In the genomic region with DNA sequence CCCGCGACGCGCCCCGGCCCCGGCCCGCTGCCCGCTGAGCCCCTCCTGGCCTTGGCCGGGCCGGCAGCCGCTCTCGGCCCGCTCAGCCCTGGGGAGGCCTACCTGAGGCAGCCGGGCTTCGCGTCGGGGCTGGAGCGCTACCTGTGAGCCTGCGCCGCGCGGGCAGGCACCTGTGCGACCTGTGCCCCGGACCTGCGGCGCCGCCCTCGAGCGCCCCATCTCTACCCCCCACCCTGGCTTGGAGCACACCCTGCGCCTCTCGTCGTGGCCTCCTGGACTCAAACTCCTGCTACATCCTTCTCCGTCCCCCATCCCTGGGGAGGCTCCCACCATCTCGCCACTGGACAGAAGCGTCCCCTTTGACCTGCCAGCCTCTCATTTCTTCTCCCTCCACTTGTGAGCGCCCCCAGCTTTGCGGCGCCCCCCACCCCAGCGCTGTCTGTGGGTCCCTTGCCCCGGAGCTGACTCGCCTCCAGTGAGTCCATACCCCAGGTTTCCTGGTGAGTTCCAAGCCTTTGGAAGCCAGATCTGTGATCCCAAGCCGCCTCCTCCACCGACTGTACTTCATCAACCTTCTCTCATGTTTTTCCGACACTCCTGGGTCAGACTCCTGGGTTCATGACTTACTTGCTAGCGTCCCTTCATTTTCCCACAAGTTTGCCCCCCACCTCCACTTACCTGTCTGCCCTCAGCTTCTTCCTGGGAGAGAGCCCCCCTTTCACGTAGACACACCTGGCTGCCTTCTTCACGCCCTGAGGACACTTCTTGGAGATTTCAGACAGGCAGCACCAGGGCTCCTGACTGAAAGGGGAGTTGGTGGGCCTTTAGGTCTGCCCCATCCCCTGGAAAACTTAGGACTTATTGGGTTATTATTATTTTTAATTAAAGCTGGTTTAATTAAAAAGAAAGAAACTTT, we compare ENCODE assay signal across 1 cellular context.
TF ChIP-seq lines count a peak whose summit lies in the region.

No MANE protein-coding gene starts in this region.

TF ChIP-seq in IMR-90, 13 proteins besides CTCF, POLR2A, EP300 and RAD21:
- TF ChIP-seq ELK1 (IDR thresholded peaks at IDR 0.05; ENCODE audit: borderline replicate concordance, low read depth, low read length) = no peak
- TF ChIP-seq CEBPB (IDR thresholded peaks at IDR 0.05; ENCODE audit: low read depth, low read length) = no peak
- no peak for TF ChIP-seq MAZ (IDR thresholded peaks at IDR 0.05; ENCODE audit: borderline replicate concordance, low read depth, low read length)
- no peak for TF ChIP-seq RCOR1 (IDR thresholded peaks at IDR 0.05; ENCODE audit: insufficient replicate concordance, low read length)
- no peak for TF ChIP-seq MXI1 (IDR thresholded peaks at IDR 0.05; ENCODE audit: borderline replicate concordance, low read depth, low read length)
- no peak for TF ChIP-seq MAFK (IDR thresholded peaks at IDR 0.05; ENCODE audit: low read depth, low read length)
- TF ChIP-seq, protein P1, sequence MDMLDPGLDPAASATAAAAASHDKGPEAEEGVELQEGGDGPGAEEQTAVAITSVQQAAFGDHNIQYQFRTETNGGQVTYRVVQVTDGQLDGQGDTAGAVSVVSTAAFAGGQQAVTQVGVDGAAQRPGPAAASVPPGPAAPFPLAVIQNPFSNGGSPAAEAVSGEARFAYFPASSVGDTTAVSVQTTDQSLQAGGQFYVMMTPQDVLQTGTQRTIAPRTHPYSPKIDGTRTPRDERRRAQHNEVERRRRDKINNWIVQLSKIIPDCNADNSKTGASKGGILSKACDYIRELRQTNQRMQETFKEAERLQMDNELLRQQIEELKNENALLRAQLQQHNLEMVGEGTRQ (IDR thresholded peaks at IDR 0.05; ENCODE audit: low read depth, low read length) = no peak
- TF ChIP-seq BHLHE40 (IDR thresholded peaks at IDR 0.05; ENCODE audit: low read depth, low read length) = no peak
- no peak for TF ChIP-seq FOS (IDR thresholded peaks at IDR 0.05; ENCODE audit: low read depth, low read length)
- no peak for TF ChIP-seq SMC3 (IDR thresholded peaks at IDR 0.05; ENCODE audit: low read depth, low read length)
- no peak for TF ChIP-seq NFE2L2 (IDR thresholded peaks at IDR 0.05; ENCODE audit: low read depth, low read length)
- no peak for TF ChIP-seq CHD1 (IDR thresholded peaks at IDR 0.05; ENCODE audit: low read depth, low read length)
- TF ChIP-seq RFX5 (IDR thresholded peaks at IDR 0.05; ENCODE audit: low read depth, low read length) = no peak
